Comparison of ENCODE assay signal across 11 cellular contexts in genomic region chr13:92843549-92843948, GRCh38.
DNase-seq lines count a peak whose midpoint lies in the region; ATAC-seq and TF ChIP-seq lines count a peak whose summit lies in the region.
"Had no signal": no experiment of that assay in that cellular context is flagged by ENCODE, and none has a peak within 500 bp of the region (broad histone marks: within the 10 kb centered on the region; RNA-seq: fewer than 3 reads in every experiment).

No MANE protein-coding gene starts in this region.

- no peak for TF ChIP-seq POLR2A in sigmoid colon (IDR thresholded peaks at IDR 0.05)

- no peaks in the 10 kb centered on the region for H3K36me3 ChIP-seq in sigmoid colon
- H3K36me3 ChIP-seq: SJSA1, uterus had no signal

- TF ChIP-seq CTCF in sigmoid colon (IDR thresholded peaks at IDR 0.05): no peak

- TF ChIP-seq EP300 in sigmoid colon (IDR thresholded peaks at IDR 0.05): no peak

- peak; percentile 62 for DNase-seq in COLO668 (lab: John Stamatoyannopoulos, UW; ENCODE audit: unreplicated experiment)
- DNase-seq in NCI-H2171 (lab: John Stamatoyannopoulos, UW): peak; percentile 37
- peak; percentile 84 for DNase-seq in fibroblast of gingiva (ENCODE audit: low read depth)
- DNase-seq in activated CD4-positive, CD25-positive, alpha-beta regulatory T cell (lab: John Stamatoyannopoulos, UW): no peak
- DNase-seq in NK-92 (lab: John Stamatoyannopoulos, UW; ENCODE audit: unreplicated experiment): no peak
- DNase-seq in sigmoid colon: no peak
- DNase-seq: stimulated activated CD4-positive, alpha-beta T cell treated with anti-CD3 and anti-CD28 coated beads, Interleukin-12 subunit alpha, Interleukin-12 subunit beta, amount 100 ng/mL, for 4 hours; uterus had no signal

- WGBS in sigmoid colon, 2 donors: 11 to 47% methylated on average over 4 of the region's 4 CpGs

- H3K27ac ChIP-seq in sigmoid colon: no peak overlapping the region
- H3K27ac ChIP-seq: uterus had no signal

- no peak overlapping the region for H3K4me3 ChIP-seq in sigmoid colon
- H3K4me3 ChIP-seq: SJSA1, uterus had no signal

- H3K4me1 ChIP-seq in sigmoid colon: peaks cover 0 to 22% (median 6%) of the 10 kb centered on the region in 4 donors
- H3K4me1 ChIP-seq: uterus had no signal

- intact Hi-C loops in sigmoid colon (cut with DNase I): no loop called here

- ATAC-seq in HG02798 (IDR thresholded peaks at IDR 0.05; ENCODE audit: poor library complexity, unreplicated experiment): peak; percentile 51
- no peak for ATAC-seq in GM21360 (IDR thresholded peaks at IDR 0.05; ENCODE audit: unreplicated experiment)

- H3K9me3 ChIP-seq in sigmoid colon: no peaks in the 10 kb centered on the region
- H3K9me3 ChIP-seq: SJSA1, uterus had no signal

- H3K27me3 ChIP-seq in sigmoid colon: no peaks in the 10 kb centered on the region
- H3K27me3 ChIP-seq: SJSA1, uterus had no signal

Comparison
In these comparisons a context has a peak if more than half of its experiments do, and no peak if none do; other contexts are left out.
1. DNase-seq: peak in COLO668 (single experiment), NCI-H2171 (single experiment) and fibroblast of gingiva (single experiment); none in activated CD4-positive, CD25-positive, alpha-beta regulatory T cell (0 of 4), NK-92 (single experiment) and sigmoid colon (single experiment).